ENCODE assay signal across 18 cellular contexts in genomic region chr3:52395503-52395865, GRCh38. TPM values are rescaled to one million over a fixed set of nuclear protein-coding genes. Genes with fewer than 3 reads are reported as not detected.
DNase-seq lines count a peak whose midpoint lies in the region; ATAC-seq, FAIRE-seq and TF ChIP-seq lines count a peak whose summit lies in the region.
"Had no signal": no experiment of that assay in that cellular context is flagged by ENCODE, and none has a peak within 500 bp of the region (broad histone marks: within the 10 kb centered on the region; RNA-seq: fewer than 3 reads in every experiment).

No MANE protein-coding gene starts in this region.

- no peaks in the 10 kb centered on the region for H3K9me3 ChIP-seq in right lobe of liver
- no peaks in the 10 kb centered on the region for H3K9me3 ChIP-seq in HepG2 (ENCODE audit: low read length)
- H3K9me3 ChIP-seq in neuronal stem cell (replicated peaks in 1 of 2; ENCODE audit: control insufficient read depth in 2 of 2, insufficient read depth in 1 of 2, low read depth in 1 of 2, low read length in 2 of 2) = no peaks in the 10 kb centered on the region

- no TSS peak for BruUV-seq in HepG2 (replicated peaks; lab: Mats Ljungman, UMichigan)

- no peak overlapping the region for H3K23ac ChIP-seq in neuronal stem cell (ENCODE audit: low read depth, low read length, poor library complexity)

- no peaks in the 10 kb centered on the region for H3K27me3 Mint-ChIP-seq in chondrocyte (ENCODE audit: low read depth)

- H3K36me3 Mint-ChIP-seq in chondrocyte (ENCODE audit: low read depth) = peaks cover 10% of the 10 kb centered on the region

- in situ Hi-C loops in HepG2 (cut with HindIII; ENCODE audit: extremely low pct_ligation_motif_present, low pct_unique_long_range_greater_than_20kb) = no loop called here

- POLR2A ChIA-PET in HepG2 (lab: Yijun Ruan, JAX) = no interaction called here

- intact Hi-C loops in right lobe of liver (cut with DNase I) (no loop called here), HepG2 (cut with micrococcal nuclease; ENCODE audit: unreplicated experiment) (no loop called here)

- TF ChIP-seq CTCF in right lobe of liver (IDR thresholded peaks at IDR 0.05) (no peak), HepG2 (CRISPR knock-in tag; IDR thresholded peaks at IDR 0.05) (no peak), chondrocyte (IDR thresholded peaks at IDR 0.05) (no peak)

- H3K4me3 ChIP-seq in right lobe of liver = no peak overlapping the region
- H3K4me3 ChIP-seq in HepG2 (replicated peaks in 1 of 3; ENCODE audit: insufficient read depth in 1 of 3, low read depth in 2 of 3, low read length in 3 of 3) = no peak overlapping the region
- H3K4me3 ChIP-seq in neuronal stem cell (ENCODE audit: low read length in 2 of 2) = no peak overlapping the region
- H3K4me3 ChIP-seq: GM12878 had no signal

- H3K9me3 Mint-ChIP-seq in chondrocyte (ENCODE audit: low read depth) = no peaks in the 10 kb centered on the region

- H3K79me2 ChIP-seq in HepG2 (ENCODE audit: insufficient read depth, low read length) = no peaks in the 10 kb centered on the region

- H3K79me1 ChIP-seq in neuronal stem cell (ENCODE audit: low read depth, low read length) = peaks cover 2% of the 10 kb centered on the region

- no peak for TF ChIP-seq POLR2A in right lobe of liver (IDR thresholded peaks at IDR 0.05)
- TF ChIP-seq POLR2A in HepG2 (IDR thresholded peaks at IDR 0.05; ENCODE audit: insufficient read depth in 1 of 2, low read depth in 2 of 2, low read length in 2 of 2) = no peak

- no peak overlapping the region for H2BK5ac ChIP-seq in neuronal stem cell (ENCODE audit: low read length)

- H3K36me3 ChIP-seq in right lobe of liver = peaks cover 0 to 15% (median 0%) of the 10 kb centered on the region in 4 donors
- no peaks in the 10 kb centered on the region for H3K36me3 ChIP-seq in HepG2 (replicated peaks in 1 of 2; ENCODE audit: control insufficient read depth in 1 of 2, insufficient read depth in 2 of 2, low read length in 2 of 2)
- peaks cover 3 to 5% of the 10 kb centered on the region in 2 donors for H3K36me3 ChIP-seq in neuronal stem cell (replicated peaks in 1 of 2; ENCODE audit: control insufficient read depth in 2 of 2, insufficient read depth in 2 of 2, low read length in 2 of 2)

- H3K27ac ChIP-seq in right lobe of liver (no peak overlapping the region), HepG2 (ENCODE audit: extremely low read length, insufficient read depth, low read length) (no peak overlapping the region), neuronal stem cell (replicated peaks; ENCODE audit: low read length) (no peak overlapping the region)
- H3K27ac ChIP-seq: C4-2B had no signal

- no peak for ATAC-seq in right lobe of liver
- ATAC-seq in HepG2 = no peak
- ATAC-seq in GM21381 (IDR thresholded peaks at IDR 0.05; ENCODE audit: unreplicated experiment) = no peak
- ATAC-seq in HG03045 (IDR thresholded peaks at IDR 0.05; ENCODE audit: unreplicated experiment) = no peak
- ATAC-seq: GM12878, Panc1 had no signal

- H3K4me2 ChIP-seq in HepG2 (ENCODE audit: low read depth, low read length) (no peak overlapping the region), neuronal stem cell (ENCODE audit: insufficient read depth, low read length, poor library complexity, severe bottlenecking) (no peak overlapping the region)

- H3K27ac Mint-ChIP-seq in chondrocyte (ENCODE audit: unreplicated experiment) = no peak overlapping the region

- H3K4me3 Mint-ChIP-seq in chondrocyte (ENCODE audit: unreplicated experiment) = no peak overlapping the region

- TF ChIP-seq EP300 in HepG2 (IDR thresholded peaks at IDR 0.05; ENCODE audit: low read depth in 2 of 2, low read length in 2 of 2) (no peak), HepG2 (CRISPR knock-in tag; IDR thresholded peaks at IDR 0.05; ENCODE audit: borderline replicate concordance) (no peak)

- H3K18ac ChIP-seq in neuronal stem cell (ENCODE audit: low read length) = no peak overlapping the region

- no peak overlapping the region for H4K91ac ChIP-seq in neuronal stem cell (ENCODE audit: low read depth, low read length, poor library complexity)

- H2BK12ac ChIP-seq in neuronal stem cell (ENCODE audit: low read length) = no peak overlapping the region

- H3K27me3 ChIP-seq in right lobe of liver (no peaks in the 10 kb centered on the region), HepG2 (ENCODE audit: control insufficient read depth in 1 of 2, insufficient read depth in 2 of 2, low read length in 2 of 2) (no peaks in the 10 kb centered on the region), neuronal stem cell (ENCODE audit: control insufficient read depth in 3 of 3, insufficient read depth in 3 of 3, low read depth in 1 of 3, low read length in 3 of 3) (no peaks in the 10 kb centered on the region)

- CTCF ChIA-PET in HepG2 (lab: Yijun Ruan, JAX; ENCODE audit: low intra/inter-chr PET ratio, low total read pairs) = no interaction called here

- H2AFZ ChIP-seq in HepG2 (ENCODE audit: low read length) (no peak overlapping the region), neuronal stem cell (ENCODE audit: low read length) (no peak overlapping the region)

- no peak for TF ChIP-seq RAD21 in HepG2 (CRISPR knock-in tag; IDR thresholded peaks at IDR 0.05)

- no peak overlapping the region for H2BK120ac ChIP-seq in neuronal stem cell (ENCODE audit: low read depth, low read length)

- H3K14ac ChIP-seq in neuronal stem cell (ENCODE audit: low read length) = peak overlapping the region; percentile 56

- H4K8ac ChIP-seq in neuronal stem cell (ENCODE audit: low read depth, low read length) = no peak overlapping the region

- H2AK5ac ChIP-seq in neuronal stem cell (ENCODE audit: low read depth, low read length) = no peak overlapping the region

- H3K4ac ChIP-seq in neuronal stem cell (ENCODE audit: low read length) = no peak overlapping the region

- no peaks in the 10 kb centered on the region for H3K4me1 ChIP-seq in right lobe of liver
- peaks cover 12% of the 10 kb centered on the region; the same call in 1 of the 2 replicates for H3K4me1 ChIP-seq in HepG2 (ENCODE audit: insufficient read depth, low read length)
- peaks cover 0 to 2% of the 10 kb centered on the region in 2 donors for H3K4me1 ChIP-seq in neuronal stem cell (ENCODE audit: control insufficient read depth in 2 of 2, insufficient read depth in 1 of 2, low read depth in 1 of 2, low read length in 2 of 2)

- 100% methylated on average over 1 of the region's 8 CpGs for WGBS in right lobe of liver (ENCODE audit: insufficient coverage, low coverage, low lambda C conversion rate, missing lambda C conversion rate)
- 44% methylated on average over 7 of the region's 8 CpGs for WGBS in HepG2 (ENCODE audit: low lambda C conversion rate)
- no CpG with 5 or more reads among the region's 8 CpGs for WGBS in neuronal stem cell (ENCODE audit: extremely low coverage in 2 of 2, insufficient read length in 2 of 2, insufficient replicate concordance in 1 of 2), 2 donors

- H3K9ac ChIP-seq in HepG2 (ENCODE audit: insufficient read depth, low read depth, low read length) = no peak overlapping the region
- no peak overlapping the region for H3K9ac ChIP-seq in neuronal stem cell (ENCODE audit: low read depth, low read length, poor library complexity)

- no peaks in the 10 kb centered on the region for H4K20me1 ChIP-seq in HepG2 (ENCODE audit: insufficient read depth, low read length)

- no peak for FAIRE-seq in HepG2 (lab: Jason Lieb, UNC)
- FAIRE-seq: GM12878 had no signal

- no peak overlapping the region for H2BK15ac ChIP-seq in neuronal stem cell (ENCODE audit: low read length)

- DNase-seq in right lobe of liver (peak in 2 of 3 donors; percentile 14 to 42), HepG2 (ENCODE audit: low spot score) (no peak), chondrocyte (ENCODE audit: low spot score) (peak; percentile 54), neuronal stem cell (ENCODE audit: low spot score) (no peak), D341Med (ENCODE audit: low spot score) (no peak)
- DNase-seq: AML-193, DMS153, EL, GOT3, KG1, MV-4-11, NCI-H1694 treated with DMSO at 0.1 percent for 48 hours, NCI-H526 had no signal

- H3K4me1 Mint-ChIP-seq in chondrocyte (ENCODE audit: low read depth) = no peaks in the 10 kb centered on the region

RNA-seq across cellular contexts. Expression of gene BAP1, which starts 14.3 kb away (rescaled TPM):
- total RNA-seq in right lobe of liver (10 to 100 TPM; 33.1 to 46.5 (median 38.7) TPM), HepG2 (2016; rRNA removed; fragmentation: Illumina TruSeq; extraction: Trizol) (46.9 and 59.1 TPM in 2 replicates), chondrocyte (82.1 to 85.4 TPM (median 84.3 TPM) in 3 replicates)
- 21.1 and 21.7 TPM in 2 replicates for total RNA-seq in HepG2 (2016; cell fraction: cytosol; rRNA removed; fragmentation: Illumina TruSeq; extraction: Trizol; ENCODE audit: low read depth)
- total RNA-seq in HepG2 (2016; cell fraction: insoluble cytoplasmic fraction; rRNA removed; fragmentation: Illumina TruSeq; extraction: Trizol) = 42.9 and 60.4 TPM in 2 replicates
- total RNA-seq in HepG2 (2016; cell fraction: membrane; rRNA removed; fragmentation: Illumina TruSeq; extraction: Trizol) = 58.0 and 59.4 TPM in 2 replicates
- total RNA-seq in HepG2 (2016; cell fraction: nucleus; rRNA removed; fragmentation: Illumina TruSeq; extraction: Trizol) = 36.8 and 40.5 TPM in 2 replicates
- 66.1 and 67.1 TPM in 2 replicates for polyA plus RNA-seq in HepG2 (2011; rRNA removed)
- 48.2 and 60.5 TPM in 2 replicates for polyA plus RNA-seq in HepG2 (2011; cell fraction: cytosol; rRNA removed)
- polyA plus RNA-seq in HepG2 (2011; cell fraction: nucleus; rRNA removed) = 163 and 192 TPM in 2 replicates
- polyA plus RNA-seq in HepG2 (2012) = 45.8 and 59.1 TPM in 2 replicates
- 15.5 and 16.5 TPM in 2 replicates for polyA plus RNA-seq in HepG2 (2016; cell fraction: cytosol; fragmentation: Illumina TruSeq; extraction: Trizol; ENCODE audit: low read depth)
- polyA plus RNA-seq in HepG2 (2016; cell fraction: insoluble cytoplasmic fraction; fragmentation: Illumina TruSeq; extraction: Trizol; ENCODE audit: low read depth) = 43.9 and 49.5 TPM in 2 replicates
- 45.8 and 47.0 TPM in 2 replicates for polyA plus RNA-seq in HepG2 (2016; cell fraction: membrane; fragmentation: Illumina TruSeq; extraction: Trizol; ENCODE audit: low read depth)
- polyA plus RNA-seq in HepG2 (2016; cell fraction: nucleus; fragmentation: Illumina TruSeq; extraction: Trizol; ENCODE audit: insufficient read depth, low read depth) = 76.0 and 87.9 TPM in 2 replicates
- polyA minus RNA-seq in HepG2 (2011; rRNA and poly(A)+ RNA removed; ENCODE audit: low replicate concordance) = 109 and 119 TPM in 2 replicates
- polyA minus RNA-seq in HepG2 (2011; cell fraction: cytosol; rRNA and poly(A)+ RNA removed) = 30.5 and 32.0 TPM in 2 replicates
- polyA minus RNA-seq in HepG2 (2011; cell fraction: nucleus; rRNA and poly(A)+ RNA removed) = 42.9 and 47.1 TPM in 2 replicates
- polyA plus RNA-seq in neuronal stem cell (2013, experiment 1 of 2) = 52.3 TPM
- 51.8 TPM for polyA plus RNA-seq in neuronal stem cell (2013, experiment 2 of 2)

RNA-seq across cellular contexts. Expression of gene PHF7, which starts 15.0 kb away (rescaled TPM):
- total RNA-seq in right lobe of liver (1 to 10 TPM; 2.6 to 4.8 (median 4.0) TPM), HepG2 (2016; rRNA removed; fragmentation: Illumina TruSeq; extraction: Trizol) (4.5 and 5.2 TPM in 2 replicates), chondrocyte (5.1 to 7.1 TPM (median 5.5 TPM) in 3 replicates)
- total RNA-seq in HepG2 (2016; cell fraction: cytosol; rRNA removed; fragmentation: Illumina TruSeq; extraction: Trizol; ENCODE audit: low read depth) = 6.6 and 9.4 TPM in 2 replicates
- 4.7 TPM in 2 replicates for total RNA-seq in HepG2 (2016; cell fraction: insoluble cytoplasmic fraction; rRNA removed; fragmentation: Illumina TruSeq; extraction: Trizol)
- total RNA-seq in HepG2 (2016; cell fraction: membrane; rRNA removed; fragmentation: Illumina TruSeq; extraction: Trizol) = 8.8 and 9.5 TPM in 2 replicates
- total RNA-seq in HepG2 (2016; cell fraction: nucleus; rRNA removed; fragmentation: Illumina TruSeq; extraction: Trizol) = 5.2 and 5.7 TPM in 2 replicates
- polyA plus RNA-seq in HepG2 (2011; rRNA removed) = 8.8 and 12.6 TPM in 2 replicates
- polyA plus RNA-seq in HepG2 (2011; cell fraction: cytosol; rRNA removed) = 5.8 and 6.9 TPM in 2 replicates
- polyA plus RNA-seq in HepG2 (2011; cell fraction: nucleus; rRNA removed) = 20.4 and 21.4 TPM in 2 replicates
- polyA plus RNA-seq in HepG2 (2012) = 6.3 and 8.7 TPM in 2 replicates
- polyA plus RNA-seq in HepG2 (2016; cell fraction: cytosol; fragmentation: Illumina TruSeq; extraction: Trizol; ENCODE audit: low read depth) = 4.0 and 5.7 TPM in 2 replicates
- polyA plus RNA-seq in HepG2 (2016; cell fraction: insoluble cytoplasmic fraction; fragmentation: Illumina TruSeq; extraction: Trizol; ENCODE audit: low read depth) = 4.4 and 4.9 TPM in 2 replicates
- 5.7 and 8.0 TPM in 2 replicates for polyA plus RNA-seq in HepG2 (2016; cell fraction: membrane; fragmentation: Illumina TruSeq; extraction: Trizol; ENCODE audit: low read depth)
- 11.1 and 11.4 TPM in 2 replicates for polyA plus RNA-seq in HepG2 (2016; cell fraction: nucleus; fragmentation: Illumina TruSeq; extraction: Trizol; ENCODE audit: insufficient read depth, low read depth)
- 6.1 and 6.8 TPM in 2 replicates for polyA minus RNA-seq in HepG2 (2011; rRNA and poly(A)+ RNA removed; ENCODE audit: low replicate concordance)
- 3.0 and 4.6 TPM in 2 replicates for polyA minus RNA-seq in HepG2 (2011; cell fraction: cytosol; rRNA and poly(A)+ RNA removed)
- 17.4 and 17.6 TPM in 2 replicates for polyA minus RNA-seq in HepG2 (2011; cell fraction: nucleus; rRNA and poly(A)+ RNA removed)
- 23.3 TPM for polyA plus RNA-seq in neuronal stem cell (2013, experiment 1 of 2)
- polyA plus RNA-seq in neuronal stem cell (2013, experiment 2 of 2) = 25.3 TPM

RNA-seq across cellular contexts. Expression of gene SEMA3G, which starts 49.4 kb away (rescaled TPM):
- total RNA-seq in right lobe of liver (1 to 10 TPM in 2 of 6 experiments, under 1 TPM in 4; 0.60 to 2.8 (median 0.80) TPM), HepG2 (2016; rRNA removed; fragmentation: Illumina TruSeq; extraction: Trizol) (2.0 and 6.1 TPM in 2 replicates), chondrocyte (0.17 TPM in 1 of 3 replicates, not detected in the others)
- total RNA-seq in HepG2 (2016; cell fraction: cytosol; rRNA removed; fragmentation: Illumina TruSeq; extraction: Trizol; ENCODE audit: low read depth) = 0.44 and 0.61 TPM in 2 replicates
- total RNA-seq in HepG2 (2016; cell fraction: insoluble cytoplasmic fraction; rRNA removed; fragmentation: Illumina TruSeq; extraction: Trizol) = 1.9 and 7.2 TPM in 2 replicates
- total RNA-seq in HepG2 (2016; cell fraction: membrane; rRNA removed; fragmentation: Illumina TruSeq; extraction: Trizol) = 1.0 and 1.1 TPM in 2 replicates
- total RNA-seq in HepG2 (2016; cell fraction: nucleus; rRNA removed; fragmentation: Illumina TruSeq; extraction: Trizol) = 5.8 and 8.3 TPM in 2 replicates
- 8.3 and 13.4 TPM in 2 replicates for polyA plus RNA-seq in HepG2 (2011; rRNA removed)
- 8.0 and 10.3 TPM in 2 replicates for polyA plus RNA-seq in HepG2 (2011; cell fraction: cytosol; rRNA removed)
- polyA plus RNA-seq in HepG2 (2011; cell fraction: nucleus; rRNA removed) = 21.7 and 30.5 TPM in 2 replicates
- 14.2 and 15.4 TPM in 2 replicates for polyA plus RNA-seq in HepG2 (2012)
- 0.33 and 0.36 TPM in 2 replicates for polyA plus RNA-seq in HepG2 (2016; cell fraction: cytosol; fragmentation: Illumina TruSeq; extraction: Trizol; ENCODE audit: low read depth)
- polyA plus RNA-seq in HepG2 (2016; cell fraction: insoluble cytoplasmic fraction; fragmentation: Illumina TruSeq; extraction: Trizol; ENCODE audit: low read depth) = 1.4 and 2.1 TPM in 2 replicates
- polyA plus RNA-seq in HepG2 (2016; cell fraction: membrane; fragmentation: Illumina TruSeq; extraction: Trizol; ENCODE audit: low read depth) = 0.62 and 0.71 TPM in 2 replicates
- 8.4 and 8.8 TPM in 2 replicates for polyA plus RNA-seq in HepG2 (2016; cell fraction: nucleus; fragmentation: Illumina TruSeq; extraction: Trizol; ENCODE audit: insufficient read depth, low read depth)
- 1.2 and 22.3 TPM in 2 replicates for polyA minus RNA-seq in HepG2 (2011; rRNA and poly(A)+ RNA removed; ENCODE audit: low replicate concordance)
- 6.4 and 10.0 TPM in 2 replicates for polyA minus RNA-seq in HepG2 (2011; cell fraction: cytosol; rRNA and poly(A)+ RNA removed)
- 11.9 and 12.6 TPM in 2 replicates for polyA minus RNA-seq in HepG2 (2011; cell fraction: nucleus; rRNA and poly(A)+ RNA removed)
- polyA plus RNA-seq in neuronal stem cell (2013, experiment 1 of 2) = 0.77 TPM
- 0.87 TPM for polyA plus RNA-seq in neuronal stem cell (2013, experiment 2 of 2)
- total RNA-seq: GM12878 had no signal

RNA-seq across cellular contexts. Expression of gene TNNC1, which starts 58.4 kb away (rescaled TPM):
- 10 to 100 TPM in 1 of 6 experiments, 1 to 10 TPM in 3, under 1 TPM in 2; 0.55 to 12.2 (median 1.3) TPM for total RNA-seq in right lobe of liver
- total RNA-seq in HepG2 (2016; rRNA removed; fragmentation: Illumina TruSeq; extraction: Trizol) = 11.8 and 18.7 TPM in 2 replicates
- total RNA-seq in HepG2 (2016; cell fraction: cytosol; rRNA removed; fragmentation: Illumina TruSeq; extraction: Trizol; ENCODE audit: low read depth) = 4.4 and 4.6 TPM in 2 replicates
- 13.2 and 20.1 TPM in 2 replicates for total RNA-seq in HepG2 (2016; cell fraction: insoluble cytoplasmic fraction; rRNA removed; fragmentation: Illumina TruSeq; extraction: Trizol)
- 2.5 and 5.3 TPM in 2 replicates for total RNA-seq in HepG2 (2016; cell fraction: membrane; rRNA removed; fragmentation: Illumina TruSeq; extraction: Trizol)
- total RNA-seq in HepG2 (2016; cell fraction: nucleus; rRNA removed; fragmentation: Illumina TruSeq; extraction: Trizol) = 5.4 and 5.7 TPM in 2 replicates
- polyA plus RNA-seq in HepG2 (2011; rRNA removed) = 36.4 and 39.5 TPM in 2 replicates
- 53.0 and 54.8 TPM in 2 replicates for polyA plus RNA-seq in HepG2 (2011; cell fraction: cytosol; rRNA removed)
- 14.3 and 16.8 TPM in 2 replicates for polyA plus RNA-seq in HepG2 (2011; cell fraction: nucleus; rRNA removed)
- 10.9 and 12.3 TPM in 2 replicates for polyA plus RNA-seq in HepG2 (2012)
- polyA plus RNA-seq in HepG2 (2016; cell fraction: cytosol; fragmentation: Illumina TruSeq; extraction: Trizol; ENCODE audit: low read depth) = 3.3 and 4.0 TPM in 2 replicates
- polyA plus RNA-seq in HepG2 (2016; cell fraction: insoluble cytoplasmic fraction; fragmentation: Illumina TruSeq; extraction: Trizol; ENCODE audit: low read depth) = 17.1 and 18.1 TPM in 2 replicates
- polyA plus RNA-seq in HepG2 (2016; cell fraction: membrane; fragmentation: Illumina TruSeq; extraction: Trizol; ENCODE audit: low read depth) = 2.7 and 3.3 TPM in 2 replicates
- polyA plus RNA-seq in HepG2 (2016; cell fraction: nucleus; fragmentation: Illumina TruSeq; extraction: Trizol; ENCODE audit: insufficient read depth, low read depth) = 6.6 and 10.5 TPM in 2 replicates
- polyA minus RNA-seq in HepG2 (2011; rRNA and poly(A)+ RNA removed; ENCODE audit: low replicate concordance) = 7.0 and 8.2 TPM in 2 replicates
- 4.5 and 5.4 TPM in 2 replicates for polyA minus RNA-seq in HepG2 (2011; cell fraction: cytosol; rRNA and poly(A)+ RNA removed)
- polyA minus RNA-seq in HepG2 (2011; cell fraction: nucleus; rRNA and poly(A)+ RNA removed) = 4.5 and 4.6 TPM in 2 replicates
- total RNA-seq in chondrocyte = 3.3 to 13.7 TPM (median 12.7 TPM) in 3 replicates
- 7.4 TPM for polyA plus RNA-seq in neuronal stem cell (2013, experiment 1 of 2)
- polyA plus RNA-seq in neuronal stem cell (2013, experiment 2 of 2) = 6.4 TPM

RNA-seq across cellular contexts. Expression of gene NISCH, which starts 59.9 kb away (rescaled TPM):
- total RNA-seq in right lobe of liver (10 to 100 TPM; 19.7 to 51.9 (median 30.6) TPM), HepG2 (2016; rRNA removed; fragmentation: Illumina TruSeq; extraction: Trizol) (15.3 and 27.0 TPM in 2 replicates), chondrocyte (97.6 to 121 TPM (median 101 TPM) in 3 replicates)
- 10.8 and 11.5 TPM in 2 replicates for total RNA-seq in HepG2 (2016; cell fraction: cytosol; rRNA removed; fragmentation: Illumina TruSeq; extraction: Trizol; ENCODE audit: low read depth)
- total RNA-seq in HepG2 (2016; cell fraction: insoluble cytoplasmic fraction; rRNA removed; fragmentation: Illumina TruSeq; extraction: Trizol) = 10.9 and 25.7 TPM in 2 replicates
- total RNA-seq in HepG2 (2016; cell fraction: membrane; rRNA removed; fragmentation: Illumina TruSeq; extraction: Trizol) = 11.3 and 12.4 TPM in 2 replicates
- total RNA-seq in HepG2 (2016; cell fraction: nucleus; rRNA removed; fragmentation: Illumina TruSeq; extraction: Trizol) = 36.6 and 40.4 TPM in 2 replicates
- 47.6 and 63.0 TPM in 2 replicates for polyA plus RNA-seq in HepG2 (2011; rRNA removed)
- polyA plus RNA-seq in HepG2 (2011; cell fraction: cytosol; rRNA removed) = 17.8 and 20.4 TPM in 2 replicates
- 441 and 512 TPM in 2 replicates for polyA plus RNA-seq in HepG2 (2011; cell fraction: nucleus; rRNA removed)
- polyA plus RNA-seq in HepG2 (2012) = 31.6 and 39.4 TPM in 2 replicates
- 3.2 and 3.7 TPM in 2 replicates for polyA plus RNA-seq in HepG2 (2016; cell fraction: cytosol; fragmentation: Illumina TruSeq; extraction: Trizol; ENCODE audit: low read depth)
- 9.4 and 12.9 TPM in 2 replicates for polyA plus RNA-seq in HepG2 (2016; cell fraction: insoluble cytoplasmic fraction; fragmentation: Illumina TruSeq; extraction: Trizol; ENCODE audit: low read depth)
- 6.4 and 6.7 TPM in 2 replicates for polyA plus RNA-seq in HepG2 (2016; cell fraction: membrane; fragmentation: Illumina TruSeq; extraction: Trizol; ENCODE audit: low read depth)
- 96.6 and 101 TPM in 2 replicates for polyA plus RNA-seq in HepG2 (2016; cell fraction: nucleus; fragmentation: Illumina TruSeq; extraction: Trizol; ENCODE audit: insufficient read depth, low read depth)
- 50.0 and 58.0 TPM in 2 replicates for polyA minus RNA-seq in HepG2 (2011; rRNA and poly(A)+ RNA removed; ENCODE audit: low replicate concordance)
- polyA minus RNA-seq in HepG2 (2011; cell fraction: cytosol; rRNA and poly(A)+ RNA removed) = 15.2 and 15.4 TPM in 2 replicates
- 97.0 and 102 TPM in 2 replicates for polyA minus RNA-seq in HepG2 (2011; cell fraction: nucleus; rRNA and poly(A)+ RNA removed)
- 58.8 TPM for polyA plus RNA-seq in neuronal stem cell (2013, experiment 1 of 2)
- polyA plus RNA-seq in neuronal stem cell (2013, experiment 2 of 2) = 58.4 TPM

Comparison
In these comparisons a context has a peak if more than half of its experiments do, and no peak if none do; other contexts are left out.
1. DNase-seq: peak in right lobe of liver (2 of 3) and chondrocyte (single experiment); none in HepG2 (single experiment), neuronal stem cell (single experiment) and D341Med (single experiment).